ENCODE assay signal across 1 cellular context in the genomic region with DNA sequence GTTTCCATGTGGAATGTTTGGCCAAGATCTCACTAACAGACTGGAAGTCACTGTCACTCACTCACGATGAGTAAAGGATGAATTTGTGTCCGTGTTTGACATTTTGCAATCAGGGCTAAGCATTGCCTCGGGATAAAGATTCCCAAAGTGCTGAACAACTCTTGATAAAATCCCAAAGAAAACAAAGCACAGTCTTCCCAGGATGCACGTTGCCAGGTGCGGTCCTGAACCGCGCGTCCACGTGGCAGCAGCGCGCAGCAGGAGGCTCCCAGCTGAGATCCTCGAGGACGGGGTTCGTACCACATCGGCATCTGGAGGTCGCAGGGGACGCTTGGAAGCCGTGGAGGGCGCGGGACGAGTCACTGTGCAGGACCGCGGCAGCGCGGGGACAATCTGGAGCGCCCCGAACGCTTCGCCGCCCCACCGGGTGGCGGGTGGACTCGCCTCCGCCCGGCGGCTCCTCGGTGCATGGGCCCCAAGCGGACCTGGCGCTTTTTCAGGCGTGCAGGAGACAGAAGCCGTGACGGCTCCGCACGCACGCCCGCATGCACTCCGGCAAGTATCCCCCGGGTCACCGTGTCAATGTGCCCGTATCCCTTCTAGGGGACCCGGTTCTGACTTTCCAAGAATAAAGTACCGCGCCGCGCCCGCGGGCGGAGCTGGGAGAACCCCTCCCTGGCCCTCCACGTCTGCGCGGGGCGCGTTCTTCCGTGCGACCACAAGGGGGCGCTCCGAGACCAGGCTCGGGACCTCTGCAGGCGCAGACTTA.
TF ChIP-seq lines count a peak whose summit lies in the region.

No MANE protein-coding gene starts in this region.

TF ChIP-seq in K562, 482 proteins besides CTCF, POLR2A, EP300 and RAD21 (continued from another document and continues in another):
- TF ChIP-seq, protein P1, sequence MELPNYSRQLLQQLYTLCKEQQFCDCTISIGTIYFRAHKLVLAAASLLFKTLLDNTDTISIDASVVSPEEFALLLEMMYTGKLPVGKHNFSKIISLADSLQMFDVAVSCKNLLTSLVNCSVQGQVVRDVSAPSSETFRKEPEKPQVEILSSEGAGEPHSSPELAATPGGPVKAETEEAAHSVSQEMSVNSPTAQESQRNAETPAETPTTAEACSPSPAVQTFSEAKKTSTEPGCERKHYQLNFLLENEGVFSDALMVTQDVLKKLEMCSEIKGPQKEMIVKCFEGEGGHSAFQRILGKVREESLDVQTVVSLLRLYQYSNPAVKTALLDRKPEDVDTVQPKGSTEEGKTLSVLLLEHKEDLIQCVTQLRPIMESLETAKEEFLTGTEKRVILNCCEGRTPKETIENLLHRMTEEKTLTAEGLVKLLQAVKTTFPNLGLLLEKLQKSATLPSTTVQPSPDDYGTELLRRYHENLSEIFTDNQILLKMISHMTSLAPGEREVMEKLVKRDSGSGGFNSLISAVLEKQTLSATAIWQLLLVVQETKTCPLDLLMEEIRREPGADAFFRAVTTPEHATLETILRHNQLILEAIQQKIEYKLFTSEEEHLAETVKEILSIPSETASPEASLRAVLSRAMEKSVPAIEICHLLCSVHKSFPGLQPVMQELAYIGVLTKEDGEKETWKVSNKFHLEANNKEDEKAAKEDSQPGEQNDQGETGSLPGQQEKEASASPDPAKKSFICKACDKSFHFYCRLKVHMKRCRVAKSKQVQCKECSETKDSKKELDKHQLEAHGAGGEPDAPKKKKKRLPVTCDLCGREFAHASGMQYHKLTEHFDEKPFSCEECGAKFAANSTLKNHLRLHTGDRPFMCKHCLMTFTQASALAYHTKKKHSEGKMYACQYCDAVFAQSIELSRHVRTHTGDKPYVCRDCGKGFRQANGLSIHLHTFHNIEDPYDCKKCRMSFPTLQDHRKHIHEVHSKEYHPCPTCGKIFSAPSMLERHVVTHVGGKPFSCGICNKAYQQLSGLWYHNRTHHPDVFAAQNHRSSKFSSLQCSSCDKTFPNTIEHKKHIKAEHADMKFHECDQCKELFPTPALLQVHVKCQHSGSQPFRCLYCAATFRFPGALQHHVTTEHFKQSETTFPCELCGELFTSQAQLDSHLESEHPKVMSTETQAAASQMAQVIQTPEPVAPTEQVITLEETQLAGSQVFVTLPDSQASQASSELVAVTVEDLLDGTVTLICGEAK (IDR thresholded peaks at IDR 0.05), result no peak
- TF ChIP-seq, protein P1 (CRISPR knock-in tag; IDR thresholded peaks at IDR 0.05), result no peak
- no peak for TF ChIP-seq BCL6 (CRISPR knock-in tag; IDR thresholded peaks at IDR 0.05)
- TF ChIP-seq, protein P2, sequence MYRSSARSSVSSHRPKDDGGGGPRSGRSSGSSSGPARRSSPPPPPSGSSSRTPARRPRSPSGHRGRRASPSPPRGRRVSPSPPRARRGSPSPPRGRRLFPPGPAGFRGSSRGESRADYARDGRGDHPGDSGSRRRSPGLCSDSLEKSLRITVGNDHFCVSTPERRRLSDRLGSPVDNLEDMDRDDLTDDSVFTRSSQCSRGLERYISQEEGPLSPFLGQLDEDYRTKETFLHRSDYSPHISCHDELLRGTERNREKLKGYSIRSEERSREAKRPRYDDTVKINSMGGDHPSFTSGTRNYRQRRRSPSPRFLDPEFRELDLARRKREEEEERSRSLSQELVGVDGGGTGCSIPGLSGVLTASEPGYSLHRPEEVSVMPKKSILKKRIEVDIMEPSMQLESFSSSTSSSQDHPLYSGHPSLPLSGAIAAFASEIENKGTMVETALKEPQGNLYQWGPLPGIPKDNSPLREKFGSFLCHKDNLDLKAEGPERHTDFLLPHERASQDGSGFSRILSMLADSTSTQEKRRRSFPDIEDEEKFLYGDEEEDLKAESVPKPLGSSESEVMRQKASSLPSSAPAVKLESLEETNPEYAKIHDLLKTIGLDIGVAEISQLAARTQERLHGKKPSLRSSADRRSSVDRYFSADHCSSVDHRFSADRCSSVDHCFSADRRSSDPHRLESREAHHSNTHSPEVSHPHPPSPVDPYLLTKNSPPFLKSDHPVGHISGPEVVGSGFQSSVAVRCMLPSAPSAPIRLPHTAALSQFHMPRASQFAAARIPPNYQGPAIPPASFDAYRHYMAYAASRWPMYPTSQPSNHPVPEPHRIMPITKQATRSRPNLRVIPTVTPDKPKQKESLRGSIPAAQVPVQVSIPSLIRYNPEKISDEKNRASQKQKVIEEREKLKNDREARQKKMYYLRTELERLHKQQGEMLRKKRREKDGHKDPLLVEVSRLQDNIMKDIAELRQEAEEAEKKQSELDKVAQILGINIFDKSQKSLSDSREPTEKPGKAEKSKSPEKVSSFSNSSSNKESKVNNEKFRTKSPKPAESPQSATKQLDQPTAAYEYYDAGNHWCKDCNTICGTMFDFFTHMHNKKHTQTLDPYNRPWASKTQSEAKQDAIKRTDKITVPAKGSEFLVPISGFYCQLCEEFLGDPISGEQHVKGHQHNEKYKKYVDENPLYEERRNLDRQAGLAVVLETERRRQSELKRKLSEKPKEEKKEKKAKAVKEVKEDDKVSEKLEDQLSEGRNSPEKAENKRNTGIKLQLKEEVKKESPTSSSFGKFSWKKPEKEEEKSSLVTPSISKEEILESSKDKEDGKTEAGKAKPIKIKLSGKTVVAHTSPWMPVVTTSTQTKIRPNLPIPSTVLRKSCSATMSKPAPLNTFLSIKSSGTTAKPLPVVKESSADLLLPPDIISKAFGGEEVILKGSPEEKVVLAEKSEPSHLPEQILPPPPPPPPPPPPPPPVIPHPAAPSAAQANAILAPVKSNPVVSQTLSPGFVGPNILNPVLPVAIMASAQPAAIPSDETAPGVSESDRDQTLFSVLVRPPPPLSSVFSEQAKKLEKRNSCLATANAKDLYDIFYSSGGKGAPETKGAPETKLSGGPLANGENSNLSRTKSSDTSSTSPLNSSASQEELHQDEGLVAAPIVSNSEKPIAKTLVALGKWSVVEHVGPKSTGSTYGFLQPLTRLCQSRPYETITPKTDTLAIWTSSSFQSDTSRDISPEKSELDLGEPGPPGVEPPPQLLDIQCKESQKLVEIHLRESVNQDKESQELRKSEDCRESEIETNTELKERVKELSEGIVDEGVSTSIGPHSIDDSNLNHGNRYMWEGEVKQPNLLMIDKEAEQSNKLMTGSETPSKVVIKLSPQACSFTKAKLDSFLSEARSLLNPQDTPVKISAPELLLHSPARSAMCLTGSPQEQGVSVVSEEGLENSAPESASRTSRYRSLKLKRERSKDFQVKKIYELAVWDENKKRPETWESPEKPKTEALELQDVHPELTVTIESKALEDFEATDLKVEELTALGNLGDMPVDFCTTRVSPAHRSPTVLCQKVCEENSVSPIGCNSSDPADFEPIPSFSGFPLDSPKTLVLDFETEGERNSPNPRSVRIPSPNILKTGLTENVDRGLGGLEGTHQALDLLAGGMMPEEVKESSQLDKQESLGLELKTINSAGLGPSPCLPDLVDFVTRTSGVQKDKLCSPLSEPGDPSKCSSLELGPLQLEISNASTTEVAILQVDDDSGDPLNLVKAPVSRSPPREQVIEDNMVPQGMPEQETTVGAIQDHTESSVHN (IDR thresholded peaks at IDR 0.05; ENCODE audit: borderline replicate concordance in 1 of 2, low read depth in 1 of 2), result no peak
- TF ChIP-seq COPS2 (conservative IDR thresholded peaks at IDR 0.05), result no peak
- TF ChIP-seq GATAD2A (IDR thresholded peaks at IDR 0.05), result no peak; the same call in 1 of the 2 replicates
- no peak for TF ChIP-seq ZNF583 (CRISPR knock-in tag; IDR thresholded peaks at IDR 0.05)
- TF ChIP-seq, protein P3, sequence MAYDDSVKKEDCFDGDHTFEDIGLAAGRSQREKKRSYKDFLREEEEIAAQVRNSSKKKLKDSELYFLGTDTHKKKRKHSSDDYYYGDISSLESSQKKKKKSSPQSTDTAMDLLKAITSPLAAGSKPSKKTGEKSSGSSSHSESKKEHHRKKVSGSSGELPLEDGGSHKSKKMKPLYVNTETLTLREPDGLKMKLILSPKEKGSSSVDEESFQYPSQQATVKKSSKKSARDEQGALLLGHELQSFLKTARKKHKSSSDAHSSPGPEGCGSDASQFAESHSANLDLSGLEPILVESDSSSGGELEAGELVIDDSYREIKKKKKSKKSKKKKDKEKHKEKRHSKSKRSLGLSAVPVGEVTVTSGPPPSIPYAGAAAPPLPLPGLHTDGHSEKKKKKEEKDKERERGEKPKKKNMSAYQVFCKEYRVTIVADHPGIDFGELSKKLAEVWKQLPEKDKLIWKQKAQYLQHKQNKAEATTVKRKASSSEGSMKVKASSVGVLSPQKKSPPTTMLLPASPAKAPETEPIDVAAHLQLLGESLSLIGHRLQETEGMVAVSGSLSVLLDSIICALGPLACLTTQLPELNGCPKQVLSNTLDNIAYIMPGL (CRISPR knock-in tag; IDR thresholded peaks at IDR 0.05), result peak; percentile 81; the same call in 1 of the 2 replicates
- 0 out of 2 replicates have a peak, but pooled peaks have one; percentile 38 for TF ChIP-seq CBX5 (IDR thresholded peaks at IDR 0.05; ENCODE audit: borderline replicate concordance, low read depth)
- no peak for TF ChIP-seq HMG20A (CRISPR knock-in tag; conservative IDR thresholded peaks at IDR 0.05)
- no peak for TF ChIP-seq KLF1 (tag; IDR thresholded peaks at IDR 0.05)
- TF ChIP-seq KLF16 (IDR thresholded peaks at IDR 0.05), result no peak
- TF ChIP-seq ELF1 (tag; IDR thresholded peaks at IDR 0.05), result no peak
- TF ChIP-seq, protein P4, sequence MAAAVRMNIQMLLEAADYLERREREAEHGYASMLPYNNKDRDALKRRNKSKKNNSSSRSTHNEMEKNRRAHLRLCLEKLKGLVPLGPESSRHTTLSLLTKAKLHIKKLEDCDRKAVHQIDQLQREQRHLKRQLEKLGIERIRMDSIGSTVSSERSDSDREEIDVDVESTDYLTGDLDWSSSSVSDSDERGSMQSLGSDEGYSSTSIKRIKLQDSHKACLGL (CRISPR knock-in tag; IDR thresholded peaks at IDR 0.05; ENCODE audit: borderline replicate concordance, poor library complexity, severe bottlenecking), result no peak
- TF ChIP-seq, protein P5, sequence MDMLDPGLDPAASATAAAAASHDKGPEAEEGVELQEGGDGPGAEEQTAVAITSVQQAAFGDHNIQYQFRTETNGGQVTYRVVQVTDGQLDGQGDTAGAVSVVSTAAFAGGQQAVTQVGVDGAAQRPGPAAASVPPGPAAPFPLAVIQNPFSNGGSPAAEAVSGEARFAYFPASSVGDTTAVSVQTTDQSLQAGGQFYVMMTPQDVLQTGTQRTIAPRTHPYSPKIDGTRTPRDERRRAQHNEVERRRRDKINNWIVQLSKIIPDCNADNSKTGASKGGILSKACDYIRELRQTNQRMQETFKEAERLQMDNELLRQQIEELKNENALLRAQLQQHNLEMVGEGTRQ (CRISPR knock-in tag; IDR thresholded peaks at IDR 0.05), result peak; percentile 21; the same call in 1 of the 2 replicates
- TF ChIP-seq, protein P6, sequence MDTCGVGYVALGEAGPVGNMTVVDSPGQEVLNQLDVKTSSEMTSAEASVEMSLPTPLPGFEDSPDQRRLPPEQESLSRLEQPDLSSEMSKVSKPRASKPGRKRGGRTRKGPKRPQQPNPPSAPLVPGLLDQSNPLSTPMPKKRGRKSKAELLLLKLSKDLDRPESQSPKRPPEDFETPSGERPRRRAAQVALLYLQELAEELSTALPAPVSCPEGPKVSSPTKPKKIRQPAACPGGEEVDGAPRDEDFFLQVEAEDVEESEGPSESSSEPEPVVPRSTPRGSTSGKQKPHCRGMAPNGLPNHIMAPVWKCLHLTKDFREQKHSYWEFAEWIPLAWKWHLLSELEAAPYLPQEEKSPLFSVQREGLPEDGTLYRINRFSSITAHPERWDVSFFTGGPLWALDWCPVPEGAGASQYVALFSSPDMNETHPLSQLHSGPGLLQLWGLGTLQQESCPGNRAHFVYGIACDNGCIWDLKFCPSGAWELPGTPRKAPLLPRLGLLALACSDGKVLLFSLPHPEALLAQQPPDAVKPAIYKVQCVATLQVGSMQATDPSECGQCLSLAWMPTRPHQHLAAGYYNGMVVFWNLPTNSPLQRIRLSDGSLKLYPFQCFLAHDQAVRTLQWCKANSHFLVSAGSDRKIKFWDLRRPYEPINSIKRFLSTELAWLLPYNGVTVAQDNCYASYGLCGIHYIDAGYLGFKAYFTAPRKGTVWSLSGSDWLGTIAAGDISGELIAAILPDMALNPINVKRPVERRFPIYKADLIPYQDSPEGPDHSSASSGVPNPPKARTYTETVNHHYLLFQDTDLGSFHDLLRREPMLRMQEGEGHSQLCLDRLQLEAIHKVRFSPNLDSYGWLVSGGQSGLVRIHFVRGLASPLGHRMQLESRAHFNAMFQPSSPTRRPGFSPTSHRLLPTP (IDR thresholded peaks at IDR 0.05; ENCODE audit: borderline replicate concordance, extremely low read depth, insufficient read length), result no peak
- no peak for TF ChIP-seq TSC22D4 (tag; IDR thresholded peaks at IDR 0.05)
- TF ChIP-seq SMARCC2 (IDR thresholded peaks at IDR 0.05; ENCODE audit: low read depth), result no peak
- TF ChIP-seq, protein P7, sequence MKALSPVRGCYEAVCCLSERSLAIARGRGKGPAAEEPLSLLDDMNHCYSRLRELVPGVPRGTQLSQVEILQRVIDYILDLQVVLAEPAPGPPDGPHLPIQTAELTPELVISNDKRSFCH (CRISPR knock-in tag; IDR thresholded peaks at IDR 0.05), result no peak
- TF ChIP-seq, protein P7 (tag; IDR thresholded peaks at IDR 0.05), result peak; percentile 82
- 0 out of 2 replicates have a peak, but pooled peaks have one; percentile 31 for TF ChIP-seq BCOR (IDR thresholded peaks at IDR 0.05)
- no peak for TF ChIP-seq ZNF121 (CRISPR knock-in tag; conservative IDR thresholded peaks at IDR 0.05)
- TF ChIP-seq RBM25 (IDR thresholded peaks at IDR 0.05; ENCODE audit: low read depth, low read length, severe bottlenecking), result no peak
- TF ChIP-seq, protein P8, sequence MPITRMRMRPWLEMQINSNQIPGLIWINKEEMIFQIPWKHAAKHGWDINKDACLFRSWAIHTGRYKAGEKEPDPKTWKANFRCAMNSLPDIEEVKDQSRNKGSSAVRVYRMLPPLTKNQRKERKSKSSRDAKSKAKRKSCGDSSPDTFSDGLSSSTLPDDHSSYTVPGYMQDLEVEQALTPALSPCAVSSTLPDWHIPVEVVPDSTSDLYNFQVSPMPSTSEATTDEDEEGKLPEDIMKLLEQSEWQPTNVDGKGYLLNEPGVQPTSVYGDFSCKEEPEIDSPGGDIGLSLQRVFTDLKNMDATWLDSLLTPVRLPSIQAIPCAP (CRISPR knock-in tag; IDR thresholded peaks at IDR 0.05; ENCODE audit: borderline replicate concordance), result no peak
